ENCODE assay signal across 9 cellular contexts in genomic region chr1:111471012-111471411, GRCh38. TPM values are rescaled to one million over a fixed set of nuclear protein-coding genes. Genes with fewer than 3 reads are reported as not detected.
DNase-seq lines count a peak whose midpoint lies in the region; ATAC-seq, FAIRE-seq and TF ChIP-seq lines count a peak whose summit lies in the region.
"Had no signal": no experiment of that assay in that cellular context is flagged by ENCODE, and none has a peak within 500 bp of the region (broad histone marks: within the 10 kb centered on the region; RNA-seq: fewer than 3 reads in every experiment).

No MANE protein-coding gene starts in this region.

- no peak for TF ChIP-seq POLR2A in adrenal gland (IDR thresholded peaks at IDR 0.05)

- no peak for TF ChIP-seq CTCF in adrenal gland (IDR thresholded peaks at IDR 0.05)
- no peak for TF ChIP-seq CTCF in D721Med (IDR thresholded peaks at IDR 0.05; ENCODE audit: insufficient read depth, missing control alignments)

- peaks cover 3 to 12% of the 10 kb centered on the region in 2 donors for H3K4me1 ChIP-seq in adrenal gland (replicated peaks in 1 of 2)

- no peaks in the 10 kb centered on the region for H3K27me3 ChIP-seq in adrenal gland

- FAIRE-seq in D721Med (lab: Jason Lieb, UNC), result no peak

- 35 to 40% (median 37%) methylated on average over 3 of the region's 3 CpGs for WGBS in adrenal gland, 4 donors

- DNase-seq in SKM-1 treated with dmso at 0.1 percent for 144 hours (lab: John Stamatoyannopoulos, UW; ENCODE audit: unreplicated experiment) (peak; percentile 97), adrenal gland (peak in 5 of 7 donors; percentile 45 to 71 (median 63)), D721Med (ENCODE audit: insufficient read length, low spot score) (no peak), HK-2 (ENCODE audit: unreplicated experiment) (no peak)
- DNase-seq in stimulated activated CD4-positive, alpha-beta T cell treated with anti-CD3 and anti-CD28 coated beads, Interleukin-15, amount 100 ng/mL, for 48 hours (ENCODE audit: low read depth in 2 of 2), result peak; percentile 26 to 48

- peaks cover 0 to 3% of the 10 kb centered on the region in 2 donors for H3K36me3 ChIP-seq in adrenal gland (replicated peaks in 1 of 2)

- intact Hi-C loops in adrenal gland (cut with DNase I), result no loop called here

- peak overlapping the region in 2 of 5 donors; percentile 22 to 51 for H3K27ac ChIP-seq in adrenal gland

- ATAC-seq in GM18511 (IDR thresholded peaks at IDR 0.05; ENCODE audit: unreplicated experiment) (peak; percentile 70), GM21526 (IDR thresholded peaks at IDR 0.05; ENCODE audit: low FRiP score, unreplicated experiment) (no peak), HG02763 (IDR thresholded peaks at IDR 0.05; ENCODE audit: unreplicated experiment) (no peak)

- no peaks in the 10 kb centered on the region for H3K9me3 ChIP-seq in adrenal gland (replicated peaks in 1 of 3)

- no peak overlapping the region for H3K4me3 ChIP-seq in adrenal gland

RNA-seq across cellular contexts. Expression of gene C1orf162, which starts 2.8 kb away (rescaled TPM):
- 10 to 100 TPM in 7 of 8 donors, 1 to 10 TPM in 1; 5.0 to 59.9 (median 33.6) TPM for total RNA-seq in adrenal gland
- 10 to 100 TPM; 45.7 to 54.1 (median 52.9) TPM for polyA plus RNA-seq in adrenal gland

RNA-seq across cellular contexts. Expression of gene ATP5PB, which starts 21.7 kb away (rescaled TPM):
- 100 to 1,000 TPM; 154 to 319 (median 245) TPM for total RNA-seq in adrenal gland
- 100 to 1,000 TPM; 103 to 834 (median 147) TPM for polyA plus RNA-seq in adrenal gland

RNA-seq across cellular contexts. Expression of gene WDR77, which starts 22.0 kb away (rescaled TPM):
- 10 to 100 TPM; 20.6 to 40.1 (median 28.3) TPM for total RNA-seq in adrenal gland
- 10 to 100 TPM; 19.8 to 47.2 (median 24.0) TPM for polyA plus RNA-seq in adrenal gland

RNA-seq across cellular contexts. Expression of gene ADORA3, which starts 32.4 kb away (rescaled TPM):
- total RNA-seq in adrenal gland, result 10 to 100 TPM in 7 of 8 donors, 1 to 10 TPM in 1; 7.5 to 51.0 (median 21.1) TPM
- polyA plus RNA-seq in adrenal gland, result 10 to 100 TPM in 2 of 3 donors, 1 to 10 TPM in 1; 9.6 to 15.6 (median 10.1) TPM
- total RNA-seq: activated CD8-positive, alpha-beta memory T cell treated with anti-CD3 and anti-CD28 coated beads for 36 hours had no signal

RNA-seq across cellular contexts. Expression of gene TMIGD3, which starts 32.4 kb away (rescaled TPM):
- total RNA-seq in adrenal gland, result 10 to 100 TPM; 15.9 to 53.1 (median 26.3) TPM
- 10 to 100 TPM; 15.8 to 53.8 (median 24.1) TPM for polyA plus RNA-seq in adrenal gland

Comparison
In these comparisons a context has a peak if more than half of its experiments do, and no peak if none do; other contexts are left out.
1. DNase-seq: peak in SKM-1 treated with dmso at 0.1 percent for 144 hours (single experiment), adrenal gland (5 of 7) and stimulated activated CD4-positive, alpha-beta T cell treated with anti-CD3 and anti-CD28 coated beads, Interleukin-15, amount 100 ng/mL, for 48 hours (2 of 2); none in D721Med (single experiment) and HK-2 (single experiment).